In genomic region chr10:13573960-13574359, GRCh38 we compare ENCODE assay signal across 22 cellular contexts.
"Had no signal": no experiment of that assay in that cellular context is flagged by ENCODE, and none has a peak within 500 bp of the region (broad histone marks: within the 10 kb centered on the region; RNA-seq: fewer than 3 reads in every experiment).

No MANE protein-coding gene starts in this region.

- DNase-seq: islet precursor cell; left ventricle myocardium inferior; naive B cell; natural killer cell; ovary; right cardiac atrium; sigmoid colon; small intestine; spleen; stimulated activated CD4-positive, alpha-beta T cell treated with anti-CD3 and anti-CD28 coated beads, Interleukin-4, amount 100 ng/mL, for 4 hours; stimulated activated naive B cell treated with anti-CD40 and anti-IgM and Interleukin-4, amounts not matched to agents 10 μg/mL and 1 μg/mL and 100 μg/mL, for 72 hours; stimulated activated naive CD8-positive, alpha-beta T cell treated with anti-CD3 and anti-CD28 coated beads, Interleukin-15, Interleukin-2, amounts not matched to agents 100 U/mL and 50 U/mL, for 24 hours; stomach; testis; thyroid gland; transverse colon; upper lobe of left lung had no signal

- H3K9me3 ChIP-seq: ovary, stomach, testis, thyroid gland, transverse colon, vagina had no signal

- ATAC-seq: natural killer cell; right cardiac atrium; stimulated activated naive B cell treated with anti-CD40 and anti-IgM and Interleukin-4, amounts not matched to agents 10 μg/mL and 1 μg/mL and 100 μg/mL, for 72 hours; stimulated activated naive CD8-positive, alpha-beta T cell treated with anti-CD3 and anti-CD28 coated beads, Interleukin-15, Interleukin-2, amounts not matched to agents 100 U/mL and 50 U/mL, for 24 hours had no signal

- H3K27me3 ChIP-seq: hepatocyte, ovary, sigmoid colon, stomach, testis, thyroid gland, upper lobe of left lung, vagina had no signal

- H3K27ac Mint-ChIP-seq: mesothelial cell of epicardium; naive B cell; natural killer cell; progenitor cell of endocrine pancreas; stimulated activated naive B cell treated with anti-CD40 and anti-IgM and Interleukin-4, amounts not matched to agents 10 μg/mL and 1 μg/mL and 100 μg/mL, for 72 hours had no signal

- H3K4me3 ChIP-seq: hepatocyte, left ventricle myocardium inferior, lung, ovary, sigmoid colon, spleen, stomach, testis, thyroid gland, transverse colon, upper lobe of left lung, vagina had no signal

- H3K4me1 ChIP-seq: left ventricle myocardium inferior, sigmoid colon, spleen, stomach, testis, transverse colon, upper lobe of left lung, vagina had no signal

- H3K4me3 Mint-ChIP-seq: mesothelial cell of epicardium; naive B cell; natural killer cell; stimulated activated naive B cell treated with anti-CD40 and anti-IgM and Interleukin-4, amounts not matched to agents 10 μg/mL and 1 μg/mL and 100 μg/mL, for 72 hours had no signal

- H3K36me3 ChIP-seq: left ventricle myocardium inferior, ovary, sigmoid colon, spleen, stomach, thyroid gland, transverse colon, upper lobe of left lung, vagina had no signal

- H3K36me3 Mint-ChIP-seq: mesothelial cell of epicardium; stimulated activated naive B cell treated with anti-CD40 and anti-IgM and Interleukin-4, amounts not matched to agents 10 μg/mL and 1 μg/mL and 100 μg/mL, for 72 hours had no signal

- H3K4me2 ChIP-seq: hepatocyte had no signal

- H3K4me1 Mint-ChIP-seq: mesothelial cell of epicardium; naive B cell; natural killer cell; stimulated activated naive B cell treated with anti-CD40 and anti-IgM and Interleukin-4, amounts not matched to agents 10 μg/mL and 1 μg/mL and 100 μg/mL, for 72 hours had no signal

- H2AFZ ChIP-seq: hepatocyte had no signal

- FAIRE-seq: small intestine had no signal

- H3K27ac ChIP-seq: hepatocyte, left ventricle myocardium inferior, ovary, sigmoid colon, spleen, stomach, testis, thyroid gland, transverse colon, upper lobe of left lung, vagina had no signal

- H3K79me2 ChIP-seq: hepatocyte had no signal
